In the genomic region with DNA sequence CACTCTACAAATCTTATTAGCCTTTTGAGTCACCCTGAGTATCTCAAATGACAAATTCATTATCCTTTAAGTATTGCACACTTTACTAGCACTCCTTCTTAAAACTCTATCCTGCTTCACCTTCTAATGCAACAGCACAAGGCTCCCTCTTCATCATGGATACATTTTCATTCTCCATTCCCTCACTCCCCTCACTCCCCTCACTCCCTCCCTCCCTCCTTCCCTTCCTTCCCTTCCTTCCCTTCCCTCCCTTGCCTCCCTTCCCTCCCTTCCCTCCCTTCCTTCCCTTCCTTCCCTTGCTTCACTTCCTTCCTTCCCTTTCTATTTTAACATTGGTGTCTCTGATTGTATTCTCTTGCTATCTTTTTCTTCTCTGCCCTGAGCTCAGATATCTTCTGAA, we compare ENCODE assay signal across 23 cellular contexts.
"Had no signal": no experiment of that assay in that cellular context is flagged by ENCODE, and none has a peak within 500 bp of the region (broad histone marks: within the 10 kb centered on the region; RNA-seq: fewer than 3 reads in every experiment).

No MANE protein-coding gene starts in this region.

- H3K9me3 Mint-ChIP-seq: mesothelial cell of epicardium had no signal

- H3K4me1 Mint-ChIP-seq: naive B cell; natural killer cell; stimulated activated naive B cell treated with anti-CD40 and anti-IgM and Interleukin-4, amounts not matched to agents 10 μg/mL and 1 μg/mL and 100 μg/mL, for 72 hours had no signal

- H3K79me2 ChIP-seq: hepatocyte had no signal

- H3K4me1 ChIP-seq: left ventricle myocardium inferior, right atrium auricular region, stomach, testis, thyroid gland, transverse colon, upper lobe of left lung had no signal

- H3K36me3 Mint-ChIP-seq: mesothelial cell of epicardium; naive B cell; natural killer cell; stimulated activated naive B cell treated with anti-CD40 and anti-IgM and Interleukin-4, amounts not matched to agents 10 μg/mL and 1 μg/mL and 100 μg/mL, for 72 hours had no signal

- DNase-seq: islet precursor cell; left ventricle myocardium inferior; naive B cell; natural killer cell; ovary; stimulated activated CD4-positive, alpha-beta T cell treated with anti-CD3 and anti-CD28 coated beads, Interleukin-12 subunit alpha, Interleukin-12 subunit beta, amount 100 ng/mL, for 4 hours; stimulated activated CD4-positive, alpha-beta T cell treated with anti-CD3 and anti-CD28 coated beads, Interleukin-15, amount 100 ng/mL, for 24 hours; stimulated activated CD4-positive, alpha-beta T cell treated with anti-CD3 and anti-CD28 coated beads, Interleukin-2, amount 100 ng/mL, for 24 hours; stimulated activated CD4-positive, alpha-beta T cell treated with anti-CD3 and anti-CD28 coated beads, Interleukin-4, amount 100 ng/mL, for 1 hour; stimulated activated naive B cell treated with anti-CD40 and anti-IgM and Interleukin-4, amounts not matched to agents 10 μg/mL and 1 μg/mL and 100 μg/mL, for 72 hours; stimulated activated naive CD8-positive, alpha-beta T cell treated with anti-CD3 and anti-CD28 coated beads, Interleukin-15, Interleukin-2, amounts not matched to agents 100 U/mL and 50 U/mL, for 24 hours; stomach; testis; thyroid gland; transverse colon; upper lobe of left lung had no signal

- H2AFZ ChIP-seq: hepatocyte had no signal

- H3K27ac ChIP-seq: hepatocyte, left ventricle myocardium inferior, ovary, right atrium auricular region, skin epidermis, stomach, testis, thyroid gland, transverse colon, upper lobe of left lung had no signal

- H3K36me3 ChIP-seq: left ventricle myocardium inferior, ovary, right atrium auricular region, stomach, thyroid gland, transverse colon, upper lobe of left lung had no signal

- H3K27me3 ChIP-seq: hepatocyte, ovary, right atrium auricular region, stomach, testis, thyroid gland, transverse colon, upper lobe of left lung had no signal

- H3K4me3 ChIP-seq: hepatocyte, left ventricle myocardium inferior, lung, ovary, right atrium auricular region, skin epidermis, stomach, testis, thyroid gland, transverse colon, upper lobe of left lung had no signal

- ATAC-seq: natural killer cell; sciatic nerve; stimulated activated naive B cell treated with anti-CD40 and anti-IgM and Interleukin-4, amounts not matched to agents 10 μg/mL and 1 μg/mL and 100 μg/mL, for 72 hours; stimulated activated naive CD8-positive, alpha-beta T cell treated with anti-CD3 and anti-CD28 coated beads, Interleukin-15, Interleukin-2, amounts not matched to agents 100 U/mL and 50 U/mL, for 24 hours had no signal

- H3K4me3 Mint-ChIP-seq: mesothelial cell of epicardium; naive B cell; natural killer cell; stimulated activated naive B cell treated with anti-CD40 and anti-IgM and Interleukin-4, amounts not matched to agents 10 μg/mL and 1 μg/mL and 100 μg/mL, for 72 hours had no signal

- H3K27me3 Mint-ChIP-seq: naive B cell; progenitor cell of endocrine pancreas; stimulated activated naive B cell treated with anti-CD40 and anti-IgM and Interleukin-4, amounts not matched to agents 10 μg/mL and 1 μg/mL and 100 μg/mL, for 72 hours had no signal

- H3K4me2 ChIP-seq: hepatocyte had no signal

- H3K9me3 ChIP-seq: left ventricle myocardium inferior, ovary, right atrium auricular region, stomach, testis, thyroid gland, transverse colon, upper lobe of left lung had no signal

- H3K27ac Mint-ChIP-seq: mesothelial cell of epicardium; naive B cell; natural killer cell; progenitor cell of endocrine pancreas; stimulated activated naive B cell treated with anti-CD40 and anti-IgM and Interleukin-4, amounts not matched to agents 10 μg/mL and 1 μg/mL and 100 μg/mL, for 72 hours had no signal
